ENCODE assay signal across 8 cellular contexts in the genomic region with DNA sequence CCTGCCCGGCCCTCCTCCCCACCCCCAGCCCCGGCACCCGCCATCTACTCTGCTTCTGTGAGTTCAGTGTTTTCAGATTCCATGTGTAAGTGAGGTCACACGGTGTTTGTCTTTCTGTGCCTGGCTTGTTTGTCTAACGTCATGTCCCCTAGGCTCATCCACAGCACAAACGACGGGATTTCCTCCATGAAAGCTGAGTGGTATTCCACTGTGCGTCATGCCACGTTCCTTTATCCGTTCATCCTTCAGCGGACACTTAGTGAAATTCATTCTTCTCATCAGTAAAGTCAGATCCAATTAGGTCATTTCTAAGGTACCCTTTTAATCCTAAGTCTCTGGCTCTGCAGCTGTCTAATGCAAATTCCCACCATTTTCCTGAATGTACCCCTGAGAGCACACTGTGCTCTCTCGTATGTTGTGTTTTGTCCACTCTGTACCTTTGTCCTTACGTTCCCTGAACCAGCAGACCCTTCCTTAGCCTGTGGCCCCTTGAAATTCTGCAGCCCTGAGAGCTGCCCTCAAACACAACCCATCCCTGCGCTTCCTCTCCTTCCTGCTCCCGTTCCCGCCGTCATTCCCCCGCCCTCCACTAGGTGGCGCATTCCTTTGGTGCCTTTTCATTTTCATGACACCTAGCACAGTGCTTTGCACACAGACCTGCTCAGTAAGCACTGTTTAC. TPM values are rescaled to one million over a fixed set of nuclear protein-coding genes. Genes with fewer than 3 reads are reported as not detected.
A peak's percentile ranks its signal among the peaks of the same experiment; 100 is the strongest.
DNase-seq lines count a peak whose midpoint lies in the region; ATAC-seq lines count a peak whose summit lies in the region.

No MANE protein-coding gene starts in this region.

- H3K9me3 Mint-ChIP-seq in activated naive CD8-positive, alpha-beta T cell treated with anti-CD3 and anti-CD28 coated beads, Interleukin-2, amount 50 U/mL, for 24 hours: no peaks in the 10 kb centered on the region

- peak; percentile 76 for ATAC-seq in activated naive CD8-positive, alpha-beta T cell treated with anti-CD3 and anti-CD28 coated beads, Interleukin-2, amount 50 U/mL, for 24 hours
- ATAC-seq in right cardiac atrium (peak in 1 of 2 donors; percentile 62), GM19324 (IDR thresholded peaks at IDR 0.05; ENCODE audit: low FRiP score, unreplicated experiment) (no peak)

- WGBS in right cardiac atrium: 65% methylated on average over 19 of the region's 19 CpGs

- no peaks in the 10 kb centered on the region for H3K9me3 ChIP-seq in right cardiac atrium (ENCODE audit: control insufficient read depth, low read length)

- peak; percentile 36 for DNase-seq in NCI-H2029 (lab: John Stamatoyannopoulos, UW)
- no peak for DNase-seq in NCI-H2029 treated with DMSO at 0.1 percent for 48 hours (lab: John Stamatoyannopoulos, UW)
- DNase-seq in Jurkat, Clone E6-1 (ENCODE audit: low read depth, low spot score): peak; percentile 65
- DNase-seq in T-helper 1 cell: peak; percentile 39 to 62 (median 46)
- DNase-seq in activated naive CD8-positive, alpha-beta T cell treated with anti-CD3 and anti-CD28 coated beads, Interleukin-2, amount 50 U/mL, for 24 hours: peak; percentile 81
- peak; percentile 57 to 87 (median 85) for DNase-seq in right cardiac atrium
- peak; percentile 53 to 90 (median 66) for DNase-seq in stimulated activated CD4-positive, alpha-beta T cell treated with anti-CD3 and anti-CD28 coated beads, Interleukin-12 subunit alpha, Interleukin-12 subunit beta, amount 100 ng/mL, for 48 hours (ENCODE audit: low read depth in 2 of 3, low spot score in 1 of 3)

- peaks cover 25% of the 10 kb centered on the region for H3K36me3 Mint-ChIP-seq in activated naive CD8-positive, alpha-beta T cell treated with anti-CD3 and anti-CD28 coated beads, Interleukin-2, amount 50 U/mL, for 24 hours (ENCODE audit: low read depth)

- no peaks in the 10 kb centered on the region for H3K27me3 ChIP-seq in right cardiac atrium (ENCODE audit: control insufficient read depth, insufficient read depth)

- no peaks in the 10 kb centered on the region for H3K27me3 Mint-ChIP-seq in activated naive CD8-positive, alpha-beta T cell treated with anti-CD3 and anti-CD28 coated beads, Interleukin-2, amount 50 U/mL, for 24 hours

- H3K4me3 Mint-ChIP-seq in activated naive CD8-positive, alpha-beta T cell treated with anti-CD3 and anti-CD28 coated beads, Interleukin-2, amount 50 U/mL, for 24 hours: no peak overlapping the region

- peaks cover 1% of the 10 kb centered on the region for H3K4me1 ChIP-seq in right cardiac atrium (ENCODE audit: control insufficient read depth, insufficient read depth, low read length)

- H3K27ac ChIP-seq in right cardiac atrium (ENCODE audit: low read length): no peak overlapping the region

- no peak overlapping the region for H3K27ac Mint-ChIP-seq in activated naive CD8-positive, alpha-beta T cell treated with anti-CD3 and anti-CD28 coated beads, Interleukin-2, amount 50 U/mL, for 24 hours

- intact Hi-C loops in right cardiac atrium (cut with DNase I): loop anchor here in 1 of 4 donors (10.0 kb wide), 1 partner anchor 231 kb away; a partner anchor contains a TSS

- H3K4me1 Mint-ChIP-seq in activated naive CD8-positive, alpha-beta T cell treated with anti-CD3 and anti-CD28 coated beads, Interleukin-2, amount 50 U/mL, for 24 hours: peaks cover 7% of the 10 kb centered on the region

- H3K4me3 ChIP-seq in Jurkat, Clone E6-1 (ENCODE audit: low read length): no peak overlapping the region
- no peak overlapping the region for H3K4me3 ChIP-seq in right cardiac atrium (ENCODE audit: low read length)

RNA-seq across cellular contexts. Expression of a gene that starts 44.1 kb away (rescaled TPM):
- 74.5 TPM for polyA plus RNA-seq in Jurkat, Clone E6-1 (2012; ENCODE audit: insufficient read depth, insufficient read length)
- 100 to 1,000 TPM in 3 of 4 donors, 10 to 100 TPM in 1; 93.4 to 137 (median 132) TPM for total RNA-seq in right cardiac atrium
- 125 TPM for polyA plus RNA-seq in right cardiac atrium

RNA-seq across cellular contexts. Expression of a gene that starts 46.0 kb away (rescaled TPM):
- polyA plus RNA-seq in Jurkat, Clone E6-1 (2012; ENCODE audit: insufficient read depth, insufficient read length): 75.1 TPM
- 10 to 100 TPM in 2 of 4 donors, 1 to 10 TPM in 2; 8.4 to 11.8 (median 10.2) TPM for total RNA-seq in right cardiac atrium
- 12.2 TPM for polyA plus RNA-seq in right cardiac atrium
